ENCODE assay signal across 8 cellular contexts in genomic region chr20:24991897-24992419, GRCh38. TPM values are rescaled to one million over a fixed set of nuclear protein-coding genes. Genes with fewer than 3 reads are reported as not detected.
A peak's percentile ranks its signal among the peaks of the same experiment; 100 is the strongest.
DNase-seq lines count a peak whose midpoint lies in the region; ATAC-seq and TF ChIP-seq lines count a peak whose summit lies in the region.

No MANE protein-coding gene starts in this region.

- H3K4me1 Mint-ChIP-seq in MCF 10A (ENCODE audit: insufficient read depth, unreplicated experiment), result peaks cover 63% of the 10 kb centered on the region

- H3K36me3 Mint-ChIP-seq in MCF 10A (ENCODE audit: insufficient read depth, unreplicated experiment), result peaks cover 10% of the 10 kb centered on the region

- WGBS in thymus, result under 1% methylated on average over 32 of the region's 32 CpGs

- CTCF ChIA-PET in MCF 10A (lab: Yijun Ruan, JAX), result interaction anchor here (0.9 kb wide), 1 partner anchor 261 kb away, joined by 3 read pairs; no protein-coding TSS in a partner anchor

- peak overlapping the region; percentile 97 for H3K27ac Mint-ChIP-seq in MCF 10A (ENCODE audit: low read depth, unreplicated experiment)

- POLR2A ChIA-PET in MCF 10A (lab: Yijun Ruan, JAX), result interaction anchor here (0.5 to 7.5 kb wide), 20 partner anchors 9 to 1110 kb away, joined by 3 to 152 read pairs (median 6); partner anchors contain the start of genes GINS1 and PYGB

- peak overlapping the region; percentile 89 to 95 for H3K4me3 ChIP-seq in left lung
- H3K4me3 ChIP-seq in thymus (ENCODE audit: low read length), result peak overlapping the region; percentile 94

- H3K27ac ChIP-seq in left lung (peak overlapping the region; percentile 93 to 96), thymus (ENCODE audit: low read depth) (peak overlapping the region; percentile 37)

- peak overlapping the region; percentile 97 for H3K4me3 Mint-ChIP-seq in MCF 10A (ENCODE audit: unreplicated experiment)

- H3K36me3 ChIP-seq in left lung, result no peaks in the 10 kb centered on the region
- H3K36me3 ChIP-seq in thymus (ENCODE audit: control insufficient read depth, insufficient read depth), result no peaks in the 10 kb centered on the region

- TF ChIP-seq CTCF in MCF 10A (IDR thresholded peaks at IDR 0.05; ENCODE audit: unreplicated experiment) (no peak), left lung (IDR thresholded peaks at IDR 0.05) (no peak)

- no peaks in the 10 kb centered on the region for H3K9me3 Mint-ChIP-seq in MCF 10A (ENCODE audit: unreplicated experiment)

- H3K27me3 ChIP-seq in left lung, result no peaks in the 10 kb centered on the region
- no peaks in the 10 kb centered on the region for H3K27me3 ChIP-seq in thymus (ENCODE audit: control insufficient read depth, insufficient read depth)

- ATAC-seq in HG02623 (IDR thresholded peaks at IDR 0.05; ENCODE audit: unreplicated experiment) (peak; percentile 8), left lung (peak; percentile 34)

- intact Hi-C loops in MCF 10A (cut with micrococcal nuclease) (no loop called here), left lung (cut with DNase I) (loop anchor here in 1 of 2 donors (10.0 kb wide), 1 partner anchor 183 kb away; no protein-coding TSS in a partner anchor)

- H3K4me1 ChIP-seq in left lung (peaks cover 11 to 72% of the 10 kb centered on the region in 2 donors), thymus (ENCODE audit: control insufficient read depth, insufficient read depth, low read length) (peaks cover 8% of the 10 kb centered on the region)

- DNase-seq in activated T-cell treated with anti-CD3 and anti-CD28 coated beads for 1 hour (ENCODE audit: low read depth) (peak; percentile 7), NCI-H2171 treated with DMSO at 0.1 percent for 48 hours (lab: John Stamatoyannopoulos, UW) (peak; percentile 40), MCF 10A (ENCODE audit: unreplicated experiment) (no peak), left lung (peak; percentile 41 to 87), HK-2 (ENCODE audit: unreplicated experiment) (no peak)
- DNase-seq in activated T-cell treated with anti-CD3 and anti-CD28 coated beads, Interleukin-2, amount 50 U/mL, for 1 hour, result no peak

- no peaks in the 10 kb centered on the region for H3K27me3 Mint-ChIP-seq in MCF 10A (ENCODE audit: insufficient read depth, unreplicated experiment)

- BruUV-seq in MCF 10A (replicated peaks; lab: Mats Ljungman, UMichigan), result no TSS peak

- H3K9me3 ChIP-seq in left lung (no peaks in the 10 kb centered on the region), thymus (ENCODE audit: control insufficient read depth) (no peaks in the 10 kb centered on the region)

RNA-seq across cellular contexts. Expression of gene APMAP, which starts 0.6 kb away (rescaled TPM):
- 75.3 and 104 TPM in 2 replicates for total RNA-seq in MCF 10A (2022)
- 10 to 100 TPM; 82.5 to 83.6 TPM for total RNA-seq in left lung
- 53.4 TPM for polyA plus RNA-seq in thymus

RNA-seq across cellular contexts. Expression of gene CST7, which starts 42.9 kb away (rescaled TPM):
- total RNA-seq in MCF 10A (2022) (not detected in 2 replicates), left lung (10 to 100 TPM in 1 of 2 donors, 1 to 10 TPM in 1; 2.4 to 28.0 TPM)
- polyA plus RNA-seq in thymus, result 41.9 TPM

Comparison
In these comparisons a context has a peak if more than half of its experiments do, and no peak if none do; other contexts are left out.
1. DNase-seq: peak in activated T-cell treated with anti-CD3 and anti-CD28 coated beads for 1 hour (single experiment), NCI-H2171 treated with DMSO at 0.1 percent for 48 hours (single experiment) and left lung (2 of 2); none in activated T-cell treated with anti-CD3 and anti-CD28 coated beads, Interleukin-2, amount 50 U/mL, for 1 hour (single experiment), MCF 10A (single experiment) and HK-2 (single experiment).